In the genomic region with DNA sequence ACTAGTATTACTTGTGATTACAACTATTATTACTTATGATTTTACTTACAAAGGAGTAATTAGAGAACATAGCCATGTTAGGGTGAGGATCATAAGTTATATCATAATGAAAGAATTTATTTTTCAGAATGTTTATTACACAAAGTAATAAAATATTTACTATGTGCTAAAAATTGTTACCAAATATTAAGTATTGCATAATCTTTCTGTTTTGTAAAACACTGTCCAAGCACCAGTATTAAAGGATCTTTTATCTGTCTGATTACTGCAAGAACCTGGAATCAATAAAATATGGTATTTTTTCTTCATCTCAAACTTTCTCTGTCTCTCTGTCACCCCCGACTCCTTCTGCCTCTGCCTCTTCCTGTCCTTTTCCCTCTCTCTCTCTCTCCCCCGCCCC, we compare ENCODE assay signal across 24 cellular contexts.
"Had no signal": no experiment of that assay in that cellular context is flagged by ENCODE, and none has a peak within 500 bp of the region (broad histone marks: within the 10 kb centered on the region; RNA-seq: fewer than 3 reads in every experiment).

No MANE protein-coding gene starts in this region.

- H2AFZ ChIP-seq: neural progenitor cell had no signal

- H3K9ac ChIP-seq: neural progenitor cell had no signal

- H3K4me2 ChIP-seq: neural progenitor cell had no signal

- ATAC-seq: left colon; natural killer cell; stimulated activated naive B cell treated with anti-CD40 and anti-IgM and Interleukin-4, amounts not matched to agents 10 μg/mL and 1 μg/mL and 100 μg/mL, for 72 hours; stimulated activated naive CD8-positive, alpha-beta T cell treated with anti-CD3 and anti-CD28 coated beads, Interleukin-15, Interleukin-2, amounts not matched to agents 100 U/mL and 50 U/mL, for 24 hours had no signal

- H3K27ac ChIP-seq: neural progenitor cell, neutrophil, right atrium auricular region, skin epidermis, stomach, testis, thyroid gland, upper lobe of left lung, vagina had no signal

- H3K4me3 ChIP-seq: left ventricle myocardium inferior, lung, neural progenitor cell, right atrium auricular region, skin epidermis, stomach, testis, thyroid gland, transverse colon, upper lobe of left lung, vagina had no signal

- FAIRE-seq: keratinocyte had no signal

- H3K9me3 ChIP-seq: left ventricle myocardium inferior, neutrophil, right atrium auricular region, stomach, testis, thyroid gland, transverse colon, upper lobe of left lung, vagina had no signal

- H3K4me1 ChIP-seq: right atrium auricular region, stomach, testis, thyroid gland, transverse colon, upper lobe of left lung had no signal

- H3K27me3 ChIP-seq: neural progenitor cell, neutrophil, right atrium auricular region, stomach, testis, thyroid gland, transverse colon, upper lobe of left lung, vagina had no signal

- H3K36me3 ChIP-seq: left ventricle myocardium inferior, neutrophil, right atrium auricular region, thyroid gland, upper lobe of left lung, vagina had no signal

- DNase-seq: left colon; left ventricle myocardium inferior; naive B cell; natural killer cell; nephron progenitor cell; occipital lobe; stimulated activated CD4-positive, alpha-beta T cell treated with anti-CD3 and anti-CD28 coated beads, Interleukin-12 subunit alpha, Interleukin-12 subunit beta, amount 100 ng/mL, for 4 hours; stimulated activated CD4-positive, alpha-beta T cell treated with anti-CD3 and anti-CD28 coated beads, Interleukin-15, amount 100 ng/mL, for 24 hours; stimulated activated CD4-positive, alpha-beta T cell treated with anti-CD3 and anti-CD28 coated beads, Interleukin-2, amount 100 ng/mL, for 24 hours; stimulated activated CD4-positive, alpha-beta T cell treated with anti-CD3 and anti-CD28 coated beads, Interleukin-4, amount 100 ng/mL, for 1 hour; stimulated activated naive B cell treated with anti-CD40 and anti-IgM and Interleukin-4, amounts not matched to agents 10 μg/mL and 1 μg/mL and 100 μg/mL, for 72 hours; stimulated activated naive CD8-positive, alpha-beta T cell treated with anti-CD3 and anti-CD28 coated beads, Interleukin-15, Interleukin-2, amounts not matched to agents 100 U/mL and 50 U/mL, for 24 hours; stomach; testis; thyroid gland; transverse colon; upper lobe of left lung had no signal
